Comparison of ENCODE assay signal across 29 cellular contexts in the genomic region with DNA sequence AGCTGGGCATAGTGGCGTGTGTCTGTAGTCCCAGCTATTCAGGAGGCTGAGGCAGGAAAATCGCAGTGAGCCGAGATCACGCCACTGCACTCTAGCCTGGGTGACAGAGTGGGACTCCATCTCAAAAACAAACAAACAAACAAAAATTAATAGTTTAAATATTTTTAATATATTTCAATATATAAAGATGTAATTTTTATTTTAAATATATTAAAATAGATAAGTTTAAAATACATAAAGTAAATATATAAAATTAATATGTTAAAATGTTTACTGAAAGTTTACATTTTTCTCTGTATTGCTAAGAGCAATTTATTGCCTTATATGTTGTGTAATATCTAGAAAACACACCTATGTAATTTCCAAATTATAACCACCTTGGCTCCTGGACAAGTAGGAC. TPM values are rescaled to one million over a fixed set of nuclear protein-coding genes. Genes with fewer than 3 reads are reported as not detected.
DNase-seq lines count a peak whose midpoint lies in the region; ATAC-seq and TF ChIP-seq lines count a peak whose summit lies in the region.
"Had no signal": no experiment of that assay in that cellular context is flagged by ENCODE, and none has a peak within 500 bp of the region (broad histone marks: within the 10 kb centered on the region; RNA-seq: fewer than 3 reads in every experiment).

No MANE protein-coding gene starts in this region.

- ATAC-seq in heart right ventricle (no peak), left ventricle myocardium superior (no peak), HG03095 (IDR thresholded peaks at IDR 0.05; ENCODE audit: unreplicated experiment) (no peak)
- ATAC-seq: activated T-helper 17 cell treated with anti-CD3 and anti-CD28 coated beads, Interleukin-2, amount 50 U/mL, for 72 hours; effector memory CD8-positive, alpha-beta T cell; left lobe of liver; natural killer cell had no signal

- peak overlapping the region in 1 of 10 donors; percentile 81 for H3K27ac ChIP-seq in heart right ventricle
- H3K27ac ChIP-seq in mammary epithelial cell (ENCODE audit: insufficient read depth, low read depth, low read length), result no peak overlapping the region
- peak overlapping the region; percentile 77 for H3K27ac ChIP-seq in osteoblast (ENCODE audit: low read depth, low read length)
- H3K27ac ChIP-seq: hepatocyte, SK-N-MC had no signal

- whole genome bisulfite sequencing in heart right ventricle, 2 donors, result 96 to 97% methylated on average over 4 of the region's 4 CpGs
- WGBS in mammary epithelial cell (ENCODE audit: low coverage, missing lambda C conversion rate), result 97% methylated on average over 4 of the region's 4 CpGs

- H3K9me3 ChIP-seq in heart right ventricle, result no peaks in the 10 kb centered on the region
- no peaks in the 10 kb centered on the region for H3K9me3 ChIP-seq in mammary epithelial cell (replicated peaks; ENCODE audit: insufficient read depth, low read length)
- no peaks in the 10 kb centered on the region for H3K9me3 ChIP-seq in osteoblast (ENCODE audit: low read depth, low read length)
- H3K9me3 ChIP-seq: spleen, upper lobe of left lung had no signal

- H2AFZ ChIP-seq in mammary epithelial cell (ENCODE audit: low read depth, low read length) (peak overlapping the region; percentile 98), osteoblast (ENCODE audit: low read length) (peak overlapping the region; percentile 93)
- H2AFZ ChIP-seq: hepatocyte had no signal

- H3K4me3 ChIP-seq in heart right ventricle (peak overlapping the region in 6 of 10 donors; percentile 39 to 52 (median 44)), mammary epithelial cell (replicated peaks in 1 of 3; ENCODE audit: insufficient read depth in 1 of 3, low read depth in 2 of 3, low read length in 3 of 3) (peak overlapping the region; percentile 53 to 61 (median 55)), osteoblast (ENCODE audit: insufficient read depth, low read length) (peak overlapping the region; percentile 79)
- H3K4me3 ChIP-seq: hepatocyte had no signal

- H3K9ac ChIP-seq in mammary epithelial cell (ENCODE audit: insufficient read depth, low read length), result no peak overlapping the region

- H4K20me1 ChIP-seq in mammary epithelial cell (ENCODE audit: insufficient read depth, low read length) (no peaks in the 10 kb centered on the region), osteoblast (ENCODE audit: insufficient read depth, low read length) (no peaks in the 10 kb centered on the region)

- H3K36me3 ChIP-seq in heart right ventricle, result no peaks in the 10 kb centered on the region
- no peaks in the 10 kb centered on the region for H3K36me3 ChIP-seq in mammary epithelial cell (ENCODE audit: insufficient read depth, low read length)
- H3K36me3 ChIP-seq in osteoblast (ENCODE audit: insufficient read depth, low read length), result no peaks in the 10 kb centered on the region
- H3K36me3 ChIP-seq: spleen, upper lobe of left lung had no signal

- DNase-seq in heart right ventricle (no peak), left ventricle myocardium superior (no peak), mammary epithelial cell (no peak), osteoblast (ENCODE audit: insufficient read length, low spot score, missing footprints) (no peak), NCI-H1105 treated with DMSO at 0.1 percent for 48 hours (lab: John Stamatoyannopoulos, UW) (no peak), NCI-H345 (lab: John Stamatoyannopoulos, UW) (no peak), NCI-H1694 (lab: John Stamatoyannopoulos, UW) (no peak)
- DNase-seq: activated CD4-positive, alpha-beta memory T cell treated with anti-CD3 and anti-CD28 coated beads for 36 hours; activated CD4-positive, CD25-positive, alpha-beta regulatory T cell treated with anti-CD3 and anti-CD28 coated beads, Interleukin-2, amount 50 U/mL, for 72 hours; activated naive CD4-positive, alpha-beta T cell treated with anti-CD3 and anti-CD28 coated beads, Interleukin-2, amount 50 U/mL, for 16 hours; AML-193; amygdala; CD8-positive, alpha-beta memory T cell; DMS 273 treated with DMSO at 0.1 percent for 48 hours; effector memory CD8-positive, alpha-beta T cell; foreskin melanocyte; natural killer cell; NCI-H1105; NCI-H2081 treated with DMSO at 0.1 percent for 48 hours; NCI-H748 treated with DMSO at 0.1 percent for 48 hours; retina; spleen; upper lobe of left lung had no signal

- BruUV-seq in mammary epithelial cell (replicated peaks; lab: Mats Ljungman, UMichigan), result no TSS peak

- H3K4me2 ChIP-seq in mammary epithelial cell (ENCODE audit: insufficient read depth, low read depth, low read length), result peak overlapping the region; percentile 97
- peak overlapping the region; percentile 96 for H3K4me2 ChIP-seq in osteoblast (ENCODE audit: insufficient read depth, low read length)

- H3K4me1 ChIP-seq in heart right ventricle (peaks cover 0 to 27% (median 12%) of the 10 kb centered on the region in 9 donors), mammary epithelial cell (ENCODE audit: insufficient read depth, low read length) (peaks cover 18% of the 10 kb centered on the region), osteoblast (ENCODE audit: insufficient read depth, low read length) (peaks cover 20% of the 10 kb centered on the region)

- in situ Hi-C loops in mammary epithelial cell (cut with MboI; ENCODE audit: low sequenced_read_pairs in 2 of 2), result loop anchor here (10.0 kb wide), 2 partner anchors 362 to 502 kb away; no protein-coding TSS in a partner anchor

- H3K27me3 ChIP-seq in heart right ventricle (no peaks in the 10 kb centered on the region), mammary epithelial cell (ENCODE audit: insufficient read depth, low read length) (no peaks in the 10 kb centered on the region), osteoblast (ENCODE audit: insufficient read depth, low read length) (no peaks in the 10 kb centered on the region)
- H3K27me3 ChIP-seq: spleen, upper lobe of left lung had no signal

- intact Hi-C loops in heart right ventricle (cut with DNase I), result loop anchor here in 5 of 10 donors (5.0 to 10.0 kb wide), 5 partner anchors 349 to 512 kb away; no protein-coding TSS in a partner anchor
- intact Hi-C loops in left ventricle myocardium superior (cut with micrococcal nuclease), result no loop called here
- intact Hi-C loops in mammary epithelial cell (cut with micrococcal nuclease), result loop anchor here (5.0 to 10.0 kb wide), 3 partner anchors 71 to 572 kb away; no protein-coding TSS in a partner anchor

- CTCF ChIA-PET in mammary epithelial cell (lab: Charles Lee; ENCODE audit: low non-redundant PET), result no interaction called here

- H3K79me2 ChIP-seq in mammary epithelial cell (ENCODE audit: insufficient read depth, low read length), result no peaks in the 10 kb centered on the region
- no peaks in the 10 kb centered on the region for H3K79me2 ChIP-seq in osteoblast (ENCODE audit: insufficient read depth, low read length)
- H3K79me2 ChIP-seq: hepatocyte had no signal

- TF ChIP-seq CTCF in heart right ventricle (IDR thresholded peaks at IDR 0.05) (no peak), mammary epithelial cell (conservative IDR thresholded peaks at IDR 0.05 in 1 of 2, IDR thresholded peaks at IDR 0.05 in 1 of 2; ENCODE audit: extremely low read depth in 1 of 2, insufficient read depth in 1 of 2, low read depth in 1 of 2, low read length in 2 of 2) (no peak), osteoblast (IDR thresholded peaks at IDR 0.05; ENCODE audit: extremely low read depth, low read depth, low read length) (no peak)

- dilution Hi-C loops in mammary epithelial cell (cut with HindIII; ENCODE audit: low sequenced_read_pairs), result no loop called here

RNA-seq across cellular contexts. Expression of gene ESR1, which starts 44.7 kb away (rescaled TPM):
- total RNA-seq in heart right ventricle, result 1 to 10 TPM in 8 of 10 donors, under 1 TPM in 2; 0.68 to 1.9 (median 1.3) TPM
- polyA plus RNA-seq in heart right ventricle, result under 1 TPM; 0.09 to 0.29 TPM
- 1.3 TPM for total RNA-seq in left ventricle myocardium superior
- under 1 TPM; 0.33 to 0.38 TPM for total RNA-seq in mammary epithelial cell
- polyA plus RNA-seq in mammary epithelial cell, result 0.44 TPM
- polyA minus RNA-seq in mammary epithelial cell, result not detected
- total RNA-seq in osteoblast, result 2.4 and 3.3 TPM in 2 replicates
- total RNA-seq: H4 had no signal
- polyA plus RNA-seq: hepatocyte had no signal
